In the genomic region with DNA sequence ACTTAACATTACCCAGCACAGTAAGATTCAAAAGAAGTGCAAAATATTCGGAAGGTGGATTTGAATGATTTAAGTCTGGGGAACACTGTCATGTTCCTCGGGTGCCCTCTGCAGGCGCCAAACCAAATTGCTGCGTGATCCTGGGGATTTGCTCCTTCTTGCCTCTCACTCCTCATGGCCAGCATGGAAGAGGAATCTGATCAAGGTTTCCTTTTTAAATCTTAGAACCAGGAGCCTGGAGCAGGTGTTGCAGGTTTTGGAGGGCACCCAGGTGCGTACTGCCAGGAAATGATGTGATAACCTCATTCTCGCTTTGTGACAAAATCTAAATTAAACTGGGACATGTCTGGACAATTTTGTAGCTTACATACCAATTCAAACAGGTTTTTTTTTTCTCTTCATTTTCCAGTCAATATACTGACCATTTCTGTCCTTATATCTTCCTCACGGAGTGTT, we compare ENCODE assay signal across 8 cellular contexts. TPM values are rescaled to one million over a fixed set of nuclear protein-coding genes. Genes with fewer than 3 reads are reported as not detected.
DNase-seq lines count a peak whose midpoint lies in the region; ATAC-seq and TF ChIP-seq lines count a peak whose summit lies in the region.

No MANE protein-coding gene starts in this region.

- DNase-seq in DMS53 (lab: John Stamatoyannopoulos, UW) (peak; percentile 81), NCI-H460 (ENCODE audit: extremely low read depth, low read depth) (peak; percentile 66), choroid plexus epithelial cell (ENCODE audit: low read depth) (peak; percentile 88), left lung (peak; percentile 66 to 87)
- DNase-seq in activated CD4-positive, alpha-beta T cell treated with anti-CD3 and anti-CD28 coated beads for 4 hours = peak; percentile 44 to 69
- peak; percentile 15 to 53 (median 39) for DNase-seq in stimulated activated CD4-positive, alpha-beta T cell treated with anti-CD3 and anti-CD28 coated beads, TNF-alpha, amount 100 ng/mL, for 1 hour (ENCODE audit: low read depth in 3 of 3, low spot score in 1 of 3)

- TF ChIP-seq CTCF in choroid plexus epithelial cell (conservative IDR thresholded peaks at IDR 0.05; ENCODE audit: low read depth, low read length) (peak; percentile 98), left lung (IDR thresholded peaks at IDR 0.05) (peak; percentile 80 to 89)

- H3K27ac ChIP-seq in left lung = no peak overlapping the region

- no peaks in the 10 kb centered on the region for H3K4me1 ChIP-seq in left lung

- ATAC-seq in HG02678 (IDR thresholded peaks at IDR 0.05; ENCODE audit: unreplicated experiment) = peak; percentile 70
- ATAC-seq in left lung = peak; percentile 91
- no peak for ATAC-seq in HG03457 (IDR thresholded peaks at IDR 0.05; ENCODE audit: unreplicated experiment)

- H3K36me3 ChIP-seq in left lung = no peaks in the 10 kb centered on the region

- H3K4me3 ChIP-seq in choroid plexus epithelial cell (ENCODE audit: low read depth, low read length) (no peak overlapping the region), left lung (no peak overlapping the region)

- intact Hi-C loops in left lung (cut with DNase I) = loop anchor here in 1 of 2 donors (5.0 kb wide), 1 partner anchor 102 kb away; no protein-coding TSS in a partner anchor

- no peaks in the 10 kb centered on the region for H3K27me3 ChIP-seq in left lung

- H3K9me3 ChIP-seq in left lung = no peaks in the 10 kb centered on the region

RNA-seq across cellular contexts. Expression of a gene that starts 8.1 kb away (rescaled TPM):
- 149 and 173 TPM in 2 replicates for total RNA-seq in NCI-H460 (2014; rRNA removed; shearing (Covaris generic))
- 57.1 and 96.8 TPM in 2 replicates for polyA plus RNA-seq in NCI-H460 (2014; cell fraction: nucleus; rRNA removed)
- total RNA-seq in left lung = 10 to 100 TPM; 16.7 to 17.3 TPM

RNA-seq across cellular contexts. Expression of a gene that starts 26.0 kb away (rescaled TPM):
- 0.12 and 0.20 TPM in 2 replicates for total RNA-seq in NCI-H460 (2014; rRNA removed; shearing (Covaris generic))
- 2.3 and 3.9 TPM in 2 replicates for polyA plus RNA-seq in NCI-H460 (2014; cell fraction: nucleus; rRNA removed)
- 1 to 10 TPM in 1 of 2 donors, under 1 TPM in 1; 0.64 to 3.4 TPM for total RNA-seq in left lung
